Comparison of ENCODE assay signal across 12 cellular contexts in genomic region chr11:43921561-43922294, GRCh38. TPM values are rescaled to one million over a fixed set of nuclear protein-coding genes. Genes with fewer than 3 reads are reported as not detected.
DNase-seq lines count a peak whose midpoint lies in the region; ATAC-seq and TF ChIP-seq lines count a peak whose summit lies in the region.
"Had no signal": no experiment of that assay in that cellular context is flagged by ENCODE, and none has a peak within 500 bp of the region (broad histone marks: within the 10 kb centered on the region; RNA-seq: fewer than 3 reads in every experiment).

No MANE protein-coding gene starts in this region.

- intact Hi-C loops in gastrocnemius medialis (cut with DNase I; ENCODE audit: low total_unique reads): loop anchor here (2.0 kb wide), 1 partner anchor 21 kb away; the partner anchor contains the start of gene C11orf96

- no peak for TF ChIP-seq CTCF in OCI-LY1 (IDR thresholded peaks at IDR 0.05; ENCODE audit: low read length)
- no peak for TF ChIP-seq CTCF in gastrocnemius medialis (IDR thresholded peaks at IDR 0.05 in 4 of 5, conservative IDR thresholded peaks at IDR 0.05 in 1 of 5)

- H3K4me3 ChIP-seq in OCI-LY1 (ENCODE audit: low read depth, low read length, poor library complexity, severe bottlenecking): peak overlapping the region; percentile 19
- no peak overlapping the region for H3K4me3 ChIP-seq in gastrocnemius medialis

- ATAC-seq in GM18502 (IDR thresholded peaks at IDR 0.05; ENCODE audit: poor library complexity, unreplicated experiment) (peak; percentile 62), gastrocnemius medialis (no peak), GM19351 (IDR thresholded peaks at IDR 0.05; ENCODE audit: unreplicated experiment) (no peak), GM21528 (IDR thresholded peaks at IDR 0.05; ENCODE audit: low FRiP score, unreplicated experiment) (no peak)

- TF ChIP-seq POLR2A in gastrocnemius medialis (IDR thresholded peaks at IDR 0.05): no peak

- no peaks in the 10 kb centered on the region for H3K9me2 ChIP-seq in OCI-LY1 (ENCODE audit: low read depth, low read length)

- H3K27ac ChIP-seq in OCI-LY1 (ENCODE audit: low read depth, low read length, poor library complexity, severe bottlenecking) (no peak overlapping the region), epithelial cell of prostate (peak overlapping the region; percentile 84), gastrocnemius medialis (peak overlapping the region; percentile 71 to 93 (median 86))

- H2AFZ ChIP-seq in OCI-LY1 (ENCODE audit: low read length): no peak overlapping the region

- peaks cover 8% of the 10 kb centered on the region for H3K4me1 ChIP-seq in OCI-LY1 (ENCODE audit: insufficient read depth, low read length, severe bottlenecking)
- H3K4me1 ChIP-seq in gastrocnemius medialis: peaks cover 26 to 33% of the 10 kb centered on the region in 2 donors

- H3K9ac ChIP-seq in OCI-LY1 (ENCODE audit: low read length): no peak overlapping the region

- H4K20me1 ChIP-seq in OCI-LY1 (ENCODE audit: insufficient read depth, low read length): no peaks in the 10 kb centered on the region

- in situ Hi-C loops in gastrocnemius medialis (cut with MboI; ENCODE audit: low sequenced_read_pairs in 4 of 4): no loop called here

- H3K36me3 ChIP-seq in OCI-LY1 (ENCODE audit: insufficient read depth, low read length) (no peaks in the 10 kb centered on the region), gastrocnemius medialis (no peaks in the 10 kb centered on the region)

- no peak for DNase-seq in epithelial cell of prostate (ENCODE audit: low read depth, low spot score)
- no peak for DNase-seq in gastrocnemius medialis
- no peak for DNase-seq in NCI-H1105 treated with DMSO at 0.1 percent for 48 hours (lab: John Stamatoyannopoulos, UW)
- DNase-seq in central memory CD4-positive, alpha-beta T cell: no peak
- DNase-seq: activated gamma-delta T cell treated with Interleukin-2 at 50 U/mL for 16 hours; CD4-positive, CD25-positive, alpha-beta regulatory T cell; immature natural killer cell; NCI-H1436 had no signal

- no peaks in the 10 kb centered on the region for H3K79me2 ChIP-seq in OCI-LY1 (ENCODE audit: insufficient read depth, low read length)

- no peaks in the 10 kb centered on the region for H3K27me3 ChIP-seq in OCI-LY1 (ENCODE audit: insufficient read depth, low read length)
- no peaks in the 10 kb centered on the region for H3K27me3 ChIP-seq in gastrocnemius medialis

- H3K9me3 ChIP-seq in OCI-LY1 (ENCODE audit: low read length) (no peaks in the 10 kb centered on the region), gastrocnemius medialis (no peaks in the 10 kb centered on the region)

- no peaks in the 10 kb centered on the region for H3F3A ChIP-seq in OCI-LY1 (ENCODE audit: insufficient read depth, low read length)

- peak overlapping the region; percentile 48 for H3K4me2 ChIP-seq in OCI-LY1 (ENCODE audit: low read length)

RNA-seq across cellular contexts. Expression of gene C11orf96, which starts 20.7 kb away (rescaled TPM):
- total RNA-seq in gastrocnemius medialis: 100 to 1,000 TPM in 1 of 4 donors, 10 to 100 TPM in 3; 22.4 to 220 (median 78.4) TPM

RNA-seq across cellular contexts. Expression of gene ALKBH3, which starts 41.1 kb away (rescaled TPM):
- total RNA-seq in gastrocnemius medialis: 10 to 100 TPM; 27.5 to 44.1 (median 42.0) TPM
